ENCODE assay signal across 8 cellular contexts in genomic region chr9:125190371-125190801, GRCh38. TPM values are rescaled to one million over a fixed set of nuclear protein-coding genes. Genes with fewer than 3 reads are reported as not detected.
A peak's percentile ranks its signal among the peaks of the same experiment; 100 is the strongest.
DNase-seq lines count a peak whose midpoint lies in the region; ATAC-seq and TF ChIP-seq lines count a peak whose summit lies in the region.

No MANE protein-coding gene starts in this region.

- H3K4me3 ChIP-seq in CD8-positive, alpha-beta T cell (ENCODE audit: low read depth, low read length), result peak overlapping the region; percentile 98

- POLR2A ChIA-PET in CD8-positive, alpha-beta T cell (lab: Charles Lee), result interaction anchor here (1.1 to 1.9 kb wide), 3 partner anchors 9 to 249 kb away, joined by 3 to 15 read pairs (median 15); partner anchors contain the start of genes HSPA5 and RABEPK

- no peaks in the 10 kb centered on the region for H3K9me3 Mint-ChIP-seq in CD8-positive, alpha-beta T cell
- H3K9me3 Mint-ChIP-seq in stimulated activated naive CD8-positive, alpha-beta T cell treated with anti-CD3 and anti-CD28 coated beads, Interleukin-15, amount 100 ng/mL, for 72 hours, result no peaks in the 10 kb centered on the region

- no peaks in the 10 kb centered on the region for H3K9me3 ChIP-seq in CD8-positive, alpha-beta T cell (ENCODE audit: low read length)
- H3K9me3 ChIP-seq in KOPT-K1 (ENCODE audit: insufficient read depth, low read length, poor library complexity, severe bottlenecking), result no peaks in the 10 kb centered on the region

- H3K27ac Mint-ChIP-seq in CD8-positive, alpha-beta T cell, result peak overlapping the region; percentile 93
- peak overlapping the region; percentile 88 to 97 for H3K27ac Mint-ChIP-seq in stimulated activated naive CD8-positive, alpha-beta T cell treated with anti-CD3 and anti-CD28 coated beads, Interleukin-15, amount 100 ng/mL, for 72 hours

- H3K36me3 Mint-ChIP-seq in CD8-positive, alpha-beta T cell, result peaks cover 20% of the 10 kb centered on the region

- peaks cover 59% of the 10 kb centered on the region for H3K4me1 ChIP-seq in CD8-positive, alpha-beta T cell (ENCODE audit: insufficient read depth, low read length)

- peak in 3 of 7 experiments; percentile 16 to 56 (median 22) for DNase-seq in CD8-positive, alpha-beta T cell
- DNase-seq in amniotic epithelial cell (ENCODE audit: low read depth) (peak; percentile 19), kidney tubule cell (ENCODE audit: low spot score) (peak; percentile 29), superior temporal gyrus (ENCODE audit: extremely low spot score) (no peak), SIG-M5 treated with dmso at 0.1 percent for 504 hours (lab: John Stamatoyannopoulos, UW; ENCODE audit: unreplicated experiment) (no peak)
- peak in 1 of 2 donors; percentile 29 for DNase-seq in stimulated activated naive CD8-positive, alpha-beta T cell treated with anti-CD3 and anti-CD28 coated beads, Interleukin-15, amount 100 ng/mL, for 72 hours

- peaks cover 74% of the 10 kb centered on the region for H3K4me1 Mint-ChIP-seq in CD8-positive, alpha-beta T cell (ENCODE audit: low read depth)
- H3K4me1 Mint-ChIP-seq in stimulated activated naive CD8-positive, alpha-beta T cell treated with anti-CD3 and anti-CD28 coated beads, Interleukin-15, amount 100 ng/mL, for 72 hours, result peaks cover 67% of the 10 kb centered on the region

- no peaks in the 10 kb centered on the region for H3K36me3 ChIP-seq in CD8-positive, alpha-beta T cell (ENCODE audit: insufficient read depth, low read length)
- peaks cover 7% of the 10 kb centered on the region; the same call in 1 of the 2 replicates for H3K36me3 ChIP-seq in KOPT-K1 (ENCODE audit: insufficient read depth, low read length)

- TF ChIP-seq CTCF in CD8-positive, alpha-beta T cell (IDR thresholded peaks at IDR 0.05), result no peak

- H3K27me3 Mint-ChIP-seq in CD8-positive, alpha-beta T cell (ENCODE audit: low read depth), result no peaks in the 10 kb centered on the region
- H3K27me3 Mint-ChIP-seq in stimulated activated naive CD8-positive, alpha-beta T cell treated with anti-CD3 and anti-CD28 coated beads, Interleukin-15, amount 100 ng/mL, for 72 hours, result no peaks in the 10 kb centered on the region

- peak; percentile 2 for ATAC-seq in CD8-positive, alpha-beta T cell
- ATAC-seq in stimulated activated naive CD8-positive, alpha-beta T cell treated with anti-CD3 and anti-CD28 coated beads, Interleukin-15, amount 100 ng/mL, for 72 hours, result peak; percentile 8
- no peak for ATAC-seq in GM21381 (IDR thresholded peaks at IDR 0.05; ENCODE audit: unreplicated experiment)

- peak overlapping the region; percentile 97 for H3K4me3 Mint-ChIP-seq in CD8-positive, alpha-beta T cell
- H3K4me3 Mint-ChIP-seq in stimulated activated naive CD8-positive, alpha-beta T cell treated with anti-CD3 and anti-CD28 coated beads, Interleukin-15, amount 100 ng/mL, for 72 hours, result peak overlapping the region; percentile 87 to 95

- CTCF ChIA-PET in CD8-positive, alpha-beta T cell (lab: Charles Lee), result interaction anchor here (0.6 to 1.0 kb wide), 3 partner anchors 9 to 93 kb away, joined by 3 to 5 read pairs (median 4); partner anchors contain the start of gene HSPA5

- H3K27ac ChIP-seq in CD8-positive, alpha-beta T cell (ENCODE audit: low read depth, low read length), result peak overlapping the region; percentile 98
- peak overlapping the region; percentile 92 for H3K27ac ChIP-seq in KOPT-K1 (ENCODE audit: low read depth, low read length, poor library complexity, severe bottlenecking)

- no peaks in the 10 kb centered on the region for H3K27me3 ChIP-seq in CD8-positive, alpha-beta T cell (ENCODE audit: insufficient read depth, low read length)

- intact Hi-C loops in CD8-positive, alpha-beta T cell (cut with DNase I, micrococcal nuclease), result loop anchor here in 1 of 2 experiments (1.0 to 5.0 kb wide), 2 partner anchors 71 to 557 kb away; partner anchors contain the start of genes GAPVD1 and PBX3

RNA-seq across cellular contexts. Expression of gene PPP6C, which starts 0.8 kb away (rescaled TPM):
- total RNA-seq in CD8-positive, alpha-beta T cell, result 10 to 100 TPM; 37.8 to 38.3 TPM

RNA-seq across cellular contexts. Expression of gene RABEPK, which starts 10.0 kb away (rescaled TPM):
- 1 to 10 TPM; 6.2 to 6.9 TPM for total RNA-seq in CD8-positive, alpha-beta T cell

RNA-seq across cellular contexts. Expression of gene SCAI, which starts 47.1 kb away (rescaled TPM):
- 1 to 10 TPM; 5.7 to 6.3 TPM for total RNA-seq in CD8-positive, alpha-beta T cell

RNA-seq across cellular contexts. Expression of gene HSPA5, which starts 50.8 kb away (rescaled TPM):
- 100 to 1,000 TPM; 354 to 372 TPM for total RNA-seq in CD8-positive, alpha-beta T cell

Comparison
In these comparisons a context has a peak if more than half of its experiments do, and no peak if none do; other contexts are left out.
1. DNase-seq: peak in amniotic epithelial cell (single experiment) and kidney tubule cell (single experiment); none in superior temporal gyrus (single experiment) and SIG-M5 treated with dmso at 0.1 percent for 504 hours (single experiment).